ENCODE assay signal across 11 cellular contexts in the genomic region with DNA sequence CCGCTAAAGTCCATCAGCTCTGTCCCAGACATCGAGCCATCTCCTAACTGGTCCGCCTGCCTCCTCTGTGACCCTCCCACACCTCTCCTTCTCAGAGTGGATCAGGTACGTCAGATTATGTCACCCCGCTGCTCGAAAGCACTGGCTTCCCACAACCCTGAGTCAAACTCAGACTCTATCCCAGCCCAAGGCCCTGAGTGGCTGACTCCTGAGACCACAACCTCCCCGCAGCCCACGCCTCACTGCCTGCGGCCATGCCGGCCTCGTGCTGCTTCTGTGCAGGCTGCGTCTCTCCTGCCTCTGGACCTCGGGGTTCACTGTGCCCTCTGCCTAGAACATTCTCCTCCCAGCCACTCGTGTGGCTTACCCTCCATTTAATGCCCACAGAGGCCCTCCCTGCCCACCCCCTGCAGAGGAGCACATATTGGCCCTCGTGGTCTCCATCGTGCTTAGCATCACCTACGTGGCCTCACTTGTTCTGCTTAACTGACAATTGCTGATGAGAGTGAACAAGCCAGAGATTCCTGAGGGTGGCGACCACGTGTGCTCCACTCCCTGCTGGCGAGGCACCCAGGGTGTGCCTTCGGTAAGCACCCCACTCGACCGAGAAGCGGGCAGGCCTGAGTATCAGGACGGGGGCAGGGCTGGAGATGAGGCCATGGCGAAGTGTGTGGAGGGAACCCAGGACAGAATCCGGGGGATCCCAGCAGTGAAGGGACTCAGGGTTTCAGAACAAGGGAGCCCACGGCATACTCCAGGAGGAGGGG. TPM values are rescaled to one million over a fixed set of nuclear protein-coding genes. Genes with fewer than 3 reads are reported as not detected.
DNase-seq lines count a peak whose midpoint lies in the region; ATAC-seq lines count a peak whose summit lies in the region.
"Had no signal": no experiment of that assay in that cellular context is flagged by ENCODE, and none has a peak within 500 bp of the region (broad histone marks: within the 10 kb centered on the region; RNA-seq: fewer than 3 reads in every experiment).

No MANE protein-coding gene starts in this region.

- peaks cover 23% of the 10 kb centered on the region for H3K79me1 ChIP-seq in neuronal stem cell (ENCODE audit: low read depth, low read length)

- H2BK5ac ChIP-seq in neuronal stem cell (ENCODE audit: low read length), result no peak overlapping the region

- H2BK120ac ChIP-seq in neuronal stem cell (ENCODE audit: low read depth, low read length), result no peak overlapping the region

- H3K27me3 ChIP-seq in neuronal stem cell (ENCODE audit: control insufficient read depth in 3 of 3, insufficient read depth in 3 of 3, low read depth in 1 of 3, low read length in 3 of 3), result no peaks in the 10 kb centered on the region

- H2AFZ ChIP-seq in neuronal stem cell (ENCODE audit: low read length), result no peak overlapping the region

- peak overlapping the region; percentile 54 for H3K9ac ChIP-seq in neuronal stem cell (ENCODE audit: low read depth, low read length, poor library complexity)

- DNase-seq in Daoy (ENCODE audit: low read depth), result peak; percentile 83
- DNase-seq in M059J (ENCODE audit: low read depth), result peak; percentile 73
- no peak for DNase-seq in neuronal stem cell (ENCODE audit: low spot score)
- DNase-seq in mucosa of gallbladder (ENCODE audit: low spot score), result no peak
- DNase-seq in NOMO-1 treated with dmso at 0.1 percent for 144 hours (lab: John Stamatoyannopoulos, UW; ENCODE audit: unreplicated experiment), result no peak
- DNase-seq: activated CD4-positive, CD25-positive, alpha-beta regulatory T cell treated with anti-CD3 and anti-CD28 coated beads, Interleukin-2, amount 50 U/mL, for 72 hours; CD4-positive, alpha-beta memory T cell; NCI-H2081 treated with DMSO at 0.1 percent for 48 hours had no signal

- no peaks in the 10 kb centered on the region for H3K9me3 Mint-ChIP-seq in dendritic cell treated with granulocyte-macrophage colony-stimulating factor and Interleukin-4, amounts not matched to agents 40 ng/mL and 50 ng/mL, for 4 days
- H3K9me3 Mint-ChIP-seq: activated T-helper 1 cell treated with anti-CD3 and anti-CD28 coated beads, Interleukin-12 subunit alpha, Interleukin-12 subunit beta, Interleukin-2, Interleukin-4 antibody, amounts not matched to agents 30 ng/mL and 10 ng/mL and 1 ng/mL, durations not matched to agents 14 hours and 24 hours and 36 hours had no signal

- no peak overlapping the region for H2AK5ac ChIP-seq in neuronal stem cell (ENCODE audit: low read depth, low read length)

- no peak overlapping the region for H3K4me2 ChIP-seq in neuronal stem cell (ENCODE audit: insufficient read depth, low read length, poor library complexity, severe bottlenecking)

- peak overlapping the region; percentile 11 for H3K23ac ChIP-seq in neuronal stem cell (ENCODE audit: low read depth, low read length, poor library complexity)

- peak overlapping the region; percentile 91 for H3K27ac Mint-ChIP-seq in dendritic cell treated with granulocyte-macrophage colony-stimulating factor and Interleukin-4, amounts not matched to agents 40 ng/mL and 50 ng/mL, for 4 days
- H3K27ac Mint-ChIP-seq: activated T-helper 1 cell treated with anti-CD3 and anti-CD28 coated beads, Interleukin-12 subunit alpha, Interleukin-12 subunit beta, Interleukin-2, Interleukin-4 antibody, amounts not matched to agents 30 ng/mL and 10 ng/mL and 1 ng/mL, durations not matched to agents 14 hours and 24 hours and 36 hours had no signal

- H3K4me1 Mint-ChIP-seq in dendritic cell treated with granulocyte-macrophage colony-stimulating factor and Interleukin-4, amounts not matched to agents 40 ng/mL and 50 ng/mL, for 4 days (ENCODE audit: low read depth), result peaks cover 78% of the 10 kb centered on the region

- H3K18ac ChIP-seq in neuronal stem cell (ENCODE audit: low read length), result no peak overlapping the region

- ATAC-seq in HG03442 (IDR thresholded peaks at IDR 0.05; ENCODE audit: unreplicated experiment), result no peak

- H3K4ac ChIP-seq in neuronal stem cell (ENCODE audit: low read length), result no peak overlapping the region

- intact Hi-C loops in dendritic cell treated with granulocyte-macrophage colony-stimulating factor and Interleukin-4, amounts not matched to agents 40 ng/mL and 50 ng/mL, for 4 days (cut with micrococcal nuclease), result no loop called here

- H3K36me3 Mint-ChIP-seq in dendritic cell treated with granulocyte-macrophage colony-stimulating factor and Interleukin-4, amounts not matched to agents 40 ng/mL and 50 ng/mL, for 4 days (ENCODE audit: low read depth), result peaks cover 82% of the 10 kb centered on the region

- H3K36me3 ChIP-seq in neuronal stem cell (replicated peaks in 1 of 2; ENCODE audit: control insufficient read depth in 2 of 2, insufficient read depth in 2 of 2, low read length in 2 of 2), result peaks cover 71 to 95% of the 10 kb centered on the region in 2 donors

- H2BK12ac ChIP-seq in neuronal stem cell (ENCODE audit: low read length), result no peak overlapping the region

- peaks cover 0 to 3% of the 10 kb centered on the region in 2 donors for H3K4me1 ChIP-seq in neuronal stem cell (ENCODE audit: control insufficient read depth in 2 of 2, insufficient read depth in 1 of 2, low read depth in 1 of 2, low read length in 2 of 2)

- H4K8ac ChIP-seq in neuronal stem cell (ENCODE audit: low read depth, low read length), result peak overlapping the region; percentile 1

- no CpG with 5 or more reads among the region's 28 CpGs for WGBS in neuronal stem cell (ENCODE audit: extremely low coverage in 2 of 2, insufficient read length in 2 of 2, insufficient replicate concordance in 1 of 2), 2 donors

- no peak overlapping the region for H3K27ac ChIP-seq in neuronal stem cell (replicated peaks; ENCODE audit: low read length)

- no peak overlapping the region for H3K14ac ChIP-seq in neuronal stem cell (ENCODE audit: low read length)

- peaks cover 0 to 2% of the 10 kb centered on the region in 2 donors for H3K9me3 ChIP-seq in neuronal stem cell (replicated peaks in 1 of 2; ENCODE audit: control insufficient read depth in 2 of 2, insufficient read depth in 1 of 2, low read depth in 1 of 2, low read length in 2 of 2)

- H3K27me3 Mint-ChIP-seq in dendritic cell treated with granulocyte-macrophage colony-stimulating factor and Interleukin-4, amounts not matched to agents 40 ng/mL and 50 ng/mL, for 4 days, result no peaks in the 10 kb centered on the region
- H3K27me3 Mint-ChIP-seq: CD4-positive, alpha-beta memory T cell had no signal

- H3K4me3 ChIP-seq in neuronal stem cell (ENCODE audit: low read length in 2 of 2), result no peak overlapping the region

- H2BK15ac ChIP-seq in neuronal stem cell (ENCODE audit: low read length), result no peak overlapping the region

- peak overlapping the region; percentile 68 for H3K4me3 Mint-ChIP-seq in dendritic cell treated with granulocyte-macrophage colony-stimulating factor and Interleukin-4, amounts not matched to agents 40 ng/mL and 50 ng/mL, for 4 days
- H3K4me3 Mint-ChIP-seq: activated T-helper 1 cell treated with anti-CD3 and anti-CD28 coated beads, Interleukin-12 subunit alpha, Interleukin-12 subunit beta, Interleukin-2, Interleukin-4 antibody, amounts not matched to agents 30 ng/mL and 10 ng/mL and 1 ng/mL, durations not matched to agents 14 hours and 24 hours and 36 hours; CD4-positive, alpha-beta memory T cell had no signal

- H4K91ac ChIP-seq in neuronal stem cell (ENCODE audit: low read depth, low read length, poor library complexity), result no peak overlapping the region

RNA-seq across cellular contexts. Expression of a gene that starts 13.5 kb away (rescaled TPM):
- total RNA-seq in Daoy (2014; rRNA removed; shearing (Covaris generic)), result 20.0 and 23.1 TPM in 2 replicates
- total RNA-seq in M059J (2014; rRNA removed; shearing (Covaris generic)), result 13.1 and 28.4 TPM in 2 replicates
- polyA plus RNA-seq in neuronal stem cell (2013, experiment 1 of 2), result 16.8 TPM
- polyA plus RNA-seq in neuronal stem cell (2013, experiment 2 of 2), result 16.0 TPM
- 16.3 TPM for total RNA-seq in mucosa of gallbladder

RNA-seq across cellular contexts. Expression of a gene that starts 13.9 kb away (rescaled TPM):
- 67.1 and 106 TPM in 2 replicates for total RNA-seq in Daoy (2014; rRNA removed; shearing (Covaris generic))
- total RNA-seq in M059J (2014; rRNA removed; shearing (Covaris generic)), result 44.7 and 78.1 TPM in 2 replicates
- polyA plus RNA-seq in neuronal stem cell (2013, experiment 1 of 2), result 94.3 TPM
- 93.2 TPM for polyA plus RNA-seq in neuronal stem cell (2013, experiment 2 of 2)
- total RNA-seq in mucosa of gallbladder, result 83.9 TPM

RNA-seq across cellular contexts. Expression of a gene that starts 15.4 kb away (rescaled TPM):
- total RNA-seq in Daoy (2014; rRNA removed; shearing (Covaris generic)), result 15.3 and 22.9 TPM in 2 replicates
- total RNA-seq in M059J (2014; rRNA removed; shearing (Covaris generic)), result 18.9 and 38.7 TPM in 2 replicates
- 37.2 TPM for polyA plus RNA-seq in neuronal stem cell (2013, experiment 1 of 2)
- polyA plus RNA-seq in neuronal stem cell (2013, experiment 2 of 2), result 37.3 TPM
- 61.5 TPM for total RNA-seq in mucosa of gallbladder

RNA-seq across cellular contexts. Expression of a gene that starts 56.0 kb away (rescaled TPM):
- 117 and 141 TPM in 2 replicates for total RNA-seq in Daoy (2014; rRNA removed; shearing (Covaris generic))
- 89.0 and 173 TPM in 2 replicates for total RNA-seq in M059J (2014; rRNA removed; shearing (Covaris generic))
- 54.5 TPM for polyA plus RNA-seq in neuronal stem cell (2013, experiment 1 of 2)
- 53.6 TPM for polyA plus RNA-seq in neuronal stem cell (2013, experiment 2 of 2)
- 105 TPM for total RNA-seq in mucosa of gallbladder

Comparison
In these comparisons a context has a peak if more than half of its experiments do, and no peak if none do; other contexts are left out.
1. DNase-seq: peak in Daoy (single experiment) and M059J (single experiment); none in neuronal stem cell (single experiment), mucosa of gallbladder (single experiment) and NOMO-1 treated with dmso at 0.1 percent for 144 hours (single experiment).